7 cellular contexts compared by ENCODE assay signal in the genomic region with DNA sequence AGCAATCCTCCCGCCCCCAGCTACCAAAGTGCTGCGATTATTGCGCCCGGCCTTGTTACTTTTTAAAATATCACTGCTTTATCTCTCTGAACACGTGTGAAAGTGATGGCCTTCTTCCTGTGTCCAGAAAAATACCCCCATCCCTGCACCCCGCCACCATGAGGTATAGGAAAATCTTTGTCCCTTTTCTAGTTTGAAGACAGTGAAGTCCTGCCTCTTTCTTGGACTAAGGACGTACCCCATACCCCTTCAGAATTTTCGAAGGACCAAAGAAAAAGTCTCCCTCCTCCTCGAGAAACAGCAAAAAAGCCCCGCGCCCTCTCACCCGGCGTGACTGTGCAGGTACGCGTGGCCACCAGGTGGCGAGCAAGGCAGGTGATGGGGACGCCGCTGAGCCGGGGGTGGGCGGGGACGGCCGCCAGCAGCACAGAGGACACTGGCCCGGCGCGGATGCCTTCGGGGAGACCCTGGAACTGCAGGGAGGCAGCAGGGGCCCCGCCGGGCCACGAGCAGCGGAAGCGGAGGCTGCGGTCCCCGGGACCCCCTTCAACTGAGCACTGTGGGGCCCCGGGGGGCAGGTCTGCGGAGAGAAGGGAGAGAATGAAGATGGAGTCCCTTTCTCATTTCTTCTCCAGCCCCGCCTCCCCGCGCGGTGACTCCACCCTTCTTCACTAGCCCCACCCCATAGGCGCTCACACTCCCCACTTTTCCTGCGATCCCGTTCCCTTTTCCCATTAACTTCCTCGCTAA. TPM values are rescaled to one million over a fixed set of nuclear protein-coding genes. Genes with fewer than 3 reads are reported as not detected.
A peak's percentile ranks its signal among the peaks of the same experiment; 100 is the strongest.
DNase-seq lines count a peak whose midpoint lies in the region; ATAC-seq and TF ChIP-seq lines count a peak whose summit lies in the region.

No MANE protein-coding gene starts in this region.

- in situ Hi-C loops in GM13976 (cut with MboI; ENCODE audit: low sequenced_read_pairs, unreplicated experiment), result loop anchor here (25.0 kb wide), 1 partner anchor 324 kb away; no protein-coding TSS in a partner anchor

- H3K4me3 ChIP-seq in coronary artery, result peak overlapping the region; percentile 91

- peak overlapping the region; percentile 31 to 96 for H3K27ac ChIP-seq in coronary artery

- peak; percentile 95 for DNase-seq in GM13976 (ENCODE audit: low spot score)
- peak; percentile 70 for DNase-seq in NCI-H2227 treated with DMSO at 0.1 percent for 48 hours (lab: John Stamatoyannopoulos, UW)
- peak; percentile 94 for DNase-seq in activated CD4-positive, alpha-beta T cell treated with anti-CD3 and anti-CD28 coated beads for 48 hours
- peak; percentile 91 for DNase-seq in coronary artery (ENCODE audit: low spot score)
- peak; percentile 85 for DNase-seq in left lobe of liver (ENCODE audit: low spot score)
- peak; percentile 87 for DNase-seq in stimulated activated CD4-positive, alpha-beta T cell treated with anti-CD3 and anti-CD28 coated beads, Interleukin-1b, Interleukin-23, amount 100 ng/mL, for 48 hours

- TF ChIP-seq CTCF in GM13976 (IDR thresholded peaks at IDR 0.05; ENCODE audit: borderline replicate concordance, control extremely low read depth, extremely low read depth, insufficient read depth, missing control alignments) (peak; percentile 93), coronary artery (IDR thresholded peaks at IDR 0.05) (peak; percentile 89)

- ATAC-seq in HG02798 (IDR thresholded peaks at IDR 0.05; ENCODE audit: poor library complexity, unreplicated experiment) (peak; percentile 50), left lobe of liver (peak; percentile 73)

RNA-seq across cellular contexts. Expression of a gene that starts 3.2 kb away (rescaled TPM):
- 1.8 TPM for total RNA-seq in left lobe of liver

RNA-seq across cellular contexts. Expression of a gene that starts 27.3 kb away (rescaled TPM):
- 0.86 TPM for total RNA-seq in left lobe of liver

RNA-seq across cellular contexts. Expression of a gene that starts 27.4 kb away (rescaled TPM):
- total RNA-seq in left lobe of liver, result 378 TPM

RNA-seq across cellular contexts. Expression of a gene that starts 30.1 kb away (rescaled TPM):
- total RNA-seq in left lobe of liver, result not detected

RNA-seq across cellular contexts. Expression of a gene that starts 33.7 kb away (rescaled TPM):
- total RNA-seq in left lobe of liver, result 1.7 TPM

Comparison
In these comparisons a context has a peak if more than half of its experiments do, and no peak if none do; other contexts are left out.
1. Peak in every context shown above with its lines: DNase-seq, ATAC-seq, H3K4me3 ChIP-seq and H3K27ac ChIP-seq.